1 cellular context compared by ENCODE assay signal in genomic region chrX:49269010-49269767, GRCh38.
TF ChIP-seq lines count a peak whose summit lies in the region.

No MANE protein-coding gene starts in this region.

TF ChIP-seq in neural cell, 6 proteins besides CTCF, POLR2A, EP300 and RAD21 (continued from another document):
- TF ChIP-seq POLR2AphosphoS5 (IDR thresholded peaks at IDR 0.05): peak; percentile 69
